ENCODE assay signal across 1 cellular context in genomic region chr2:167342769-167343168, GRCh38.
TF ChIP-seq lines count a peak whose summit lies in the region.

No MANE protein-coding gene starts in this region.

TF ChIP-seq in GM23338, 12 proteins besides CTCF, POLR2A, EP300 and RAD21 (continued from another document):
- TF ChIP-seq, protein P1, sequence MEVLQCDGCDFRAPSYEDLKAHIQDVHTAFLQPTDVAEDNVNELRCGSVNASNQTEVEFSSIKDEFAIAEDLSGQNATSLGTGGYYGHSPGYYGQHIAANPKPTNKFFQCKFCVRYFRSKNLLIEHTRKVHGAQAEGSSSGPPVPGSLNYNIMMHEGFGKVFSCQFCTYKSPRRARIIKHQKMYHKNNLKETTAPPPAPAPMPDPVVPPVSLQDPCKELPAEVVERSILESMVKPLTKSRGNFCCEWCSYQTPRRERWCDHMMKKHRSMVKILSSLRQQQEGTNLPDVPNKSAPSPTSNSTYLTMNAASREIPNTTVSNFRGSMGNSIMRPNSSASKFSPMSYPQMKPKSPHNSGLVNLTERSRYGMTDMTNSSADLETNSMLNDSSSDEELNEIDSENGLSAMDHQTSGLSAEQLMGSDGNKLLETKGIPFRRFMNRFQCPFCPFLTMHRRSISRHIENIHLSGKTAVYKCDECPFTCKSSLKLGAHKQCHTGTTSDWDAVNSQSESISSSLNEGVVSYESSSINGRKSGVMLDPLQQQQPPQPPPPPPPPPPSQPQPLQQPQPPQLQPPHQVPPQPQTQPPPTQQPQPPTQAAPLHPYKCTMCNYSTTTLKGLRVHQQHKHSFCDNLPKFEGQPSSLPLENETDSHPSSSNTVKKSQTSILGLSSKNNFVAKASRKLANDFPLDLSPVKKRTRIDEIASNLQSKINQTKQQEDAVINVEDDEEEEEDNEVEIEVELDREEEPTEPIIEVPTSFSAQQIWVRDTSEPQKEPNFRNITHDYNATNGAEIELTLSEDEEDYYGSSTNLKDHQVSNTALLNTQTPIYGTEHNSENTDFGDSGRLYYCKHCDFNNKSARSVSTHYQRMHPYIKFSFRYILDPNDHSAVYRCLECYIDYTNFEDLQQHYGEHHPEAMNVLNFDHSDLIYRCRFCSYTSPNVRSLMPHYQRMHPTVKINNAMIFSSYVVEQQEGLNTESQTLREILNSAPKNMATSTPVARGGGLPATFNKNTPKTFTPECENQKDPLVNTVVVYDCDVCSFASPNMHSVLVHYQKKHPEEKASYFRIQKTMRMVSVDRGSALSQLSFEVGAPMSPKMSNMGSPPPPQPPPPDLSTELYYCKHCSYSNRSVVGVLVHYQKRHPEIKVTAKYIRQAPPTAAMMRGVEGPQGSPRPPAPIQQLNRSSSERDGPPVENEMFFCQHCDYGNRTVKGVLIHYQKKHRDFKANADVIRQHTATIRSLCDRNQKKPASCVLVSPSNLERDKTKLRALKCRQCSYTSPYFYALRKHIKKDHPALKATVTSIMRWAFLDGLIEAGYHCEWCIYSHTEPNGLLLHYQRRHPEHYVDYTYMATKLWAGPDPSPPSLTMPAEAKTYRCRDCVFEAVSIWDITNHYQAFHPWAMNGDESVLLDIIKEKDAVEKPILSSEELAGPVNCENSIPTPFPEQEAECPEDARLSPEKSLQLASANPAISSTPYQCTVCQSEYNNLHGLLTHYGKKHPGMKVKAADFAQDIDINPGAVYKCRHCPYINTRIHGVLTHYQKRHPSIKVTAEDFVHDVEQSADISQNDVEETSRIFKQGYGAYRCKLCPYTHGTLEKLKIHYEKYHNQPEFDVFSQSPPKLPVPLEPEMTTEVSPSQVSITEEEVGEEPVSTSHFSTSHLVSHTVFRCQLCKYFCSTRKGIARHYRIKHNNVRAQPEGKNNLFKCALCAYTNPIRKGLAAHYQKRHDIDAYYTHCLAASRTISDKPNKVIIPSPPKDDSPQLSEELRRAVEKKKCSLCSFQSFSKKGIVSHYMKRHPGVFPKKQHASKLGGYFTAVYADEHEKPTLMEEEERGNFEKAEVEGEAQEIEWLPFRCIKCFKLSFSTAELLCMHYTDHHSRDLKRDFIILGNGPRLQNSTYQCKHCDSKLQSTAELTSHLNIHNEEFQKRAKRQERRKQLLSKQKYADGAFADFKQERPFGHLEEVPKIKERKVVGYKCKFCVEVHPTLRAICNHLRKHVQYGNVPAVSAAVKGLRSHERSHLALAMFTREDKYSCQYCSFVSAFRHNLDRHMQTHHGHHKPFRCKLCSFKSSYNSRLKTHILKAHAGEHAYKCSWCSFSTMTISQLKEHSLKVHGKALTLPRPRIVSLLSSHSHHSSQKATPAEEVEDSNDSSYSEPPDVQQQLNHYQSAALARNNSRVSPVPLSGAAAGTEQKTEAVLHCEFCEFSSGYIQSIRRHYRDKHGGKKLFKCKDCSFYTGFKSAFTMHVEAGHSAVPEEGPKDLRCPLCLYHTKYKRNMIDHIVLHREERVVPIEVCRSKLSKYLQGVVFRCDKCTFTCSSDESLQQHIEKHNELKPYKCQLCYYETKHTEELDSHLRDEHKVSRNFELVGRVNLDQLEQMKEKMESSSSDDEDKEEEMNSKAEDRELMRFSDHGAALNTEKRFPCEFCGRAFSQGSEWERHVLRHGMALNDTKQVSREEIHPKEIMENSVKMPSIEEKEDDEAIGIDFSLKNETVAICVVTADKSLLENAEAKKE (CRISPR knock-in tag; IDR thresholded peaks at IDR 0.05) = no peak
- no peak for TF ChIP-seq JUNB (IDR thresholded peaks at IDR 0.05; ENCODE audit: unreplicated experiment)
- TF ChIP-seq EZH2 (IDR thresholded peaks at IDR 0.05; ENCODE audit: low read depth, unreplicated experiment) = no peak
- no peak for TF ChIP-seq ZNF114 (CRISPR knock-in tag; IDR thresholded peaks at IDR 0.05)
- TF ChIP-seq REST (IDR thresholded peaks at IDR 0.05; ENCODE audit: unreplicated experiment) = no peak
- TF ChIP-seq EZH2phosphoT487 (IDR thresholded peaks at IDR 0.05; ENCODE audit: unreplicated experiment) = no peak
- TF ChIP-seq CREB1 (CRISPR knock-in tag; IDR thresholded peaks at IDR 0.05; ENCODE audit: low read depth) = no peak
- no peak for TF ChIP-seq POLR2AphosphoS5 (IDR thresholded peaks at IDR 0.05; ENCODE audit: low read depth)
